Comparison of ENCODE assay signal across 22 cellular contexts in the genomic region with DNA sequence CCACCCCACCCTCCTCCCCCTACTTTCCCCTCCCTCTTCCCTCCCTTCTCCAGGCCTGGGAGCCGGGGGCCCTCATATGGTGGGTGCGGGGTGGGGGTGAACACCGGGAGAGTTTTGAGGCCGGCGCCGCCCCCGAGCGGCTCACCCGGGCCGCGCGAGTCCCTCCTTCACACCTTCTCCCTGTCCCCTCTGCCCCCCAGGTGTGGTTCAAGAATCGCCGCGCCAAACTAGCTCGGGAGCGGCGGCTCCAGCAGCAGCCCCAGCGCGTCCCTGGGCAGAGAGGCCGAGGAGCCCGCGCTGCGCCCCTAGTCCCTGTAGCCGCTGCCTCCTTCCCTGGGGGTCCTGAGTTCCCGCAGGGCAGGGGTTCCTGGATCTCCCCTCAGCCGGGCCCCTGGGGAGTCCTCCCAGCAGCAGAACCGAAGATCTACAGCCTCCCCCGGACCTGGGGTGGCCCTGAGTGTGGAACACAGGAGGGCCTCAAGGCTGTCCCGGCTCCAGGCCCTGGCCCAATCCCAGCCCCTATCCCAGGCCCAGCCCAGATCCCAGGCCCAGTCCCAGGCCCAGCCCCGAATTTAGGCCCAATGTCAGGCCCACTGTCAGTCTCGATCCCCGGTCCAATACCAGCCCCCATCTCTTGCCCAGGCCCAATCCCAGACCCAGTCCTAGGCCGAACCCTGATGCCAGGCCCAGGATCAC. TPM values are rescaled to one million over a fixed set of nuclear protein-coding genes. Genes with fewer than 3 reads are reported as not detected.
"Had no signal": no experiment of that assay in that cellular context is flagged by ENCODE, and none has a peak within 500 bp of the region (broad histone marks: within the 10 kb centered on the region; RNA-seq: fewer than 3 reads in every experiment).

No MANE protein-coding gene starts in this region.

- H3K9me3 Mint-ChIP-seq: nephron had no signal

- H3K4me3 Mint-ChIP-seq: nephron had no signal

- DNase-seq: cortex of kidney; effector memory CD4-positive, alpha-beta T cell; gastrocnemius medialis; heart right ventricle; hypothalamus; left ventricle myocardium inferior; mesendoderm; naive B cell; ovary; small intestine; stimulated activated CD4-positive, alpha-beta T cell treated with anti-CD3 and anti-CD28 coated beads, Interleukin-12 subunit alpha, Interleukin-12 subunit beta, amount 100 ng/mL, for 4 hours; stimulated activated naive CD4-positive, alpha-beta T cell treated with Interleukin-2 at 50 U/mL for 16 hours; tibial artery; uterus had no signal

- ATAC-seq: gastrocnemius medialis, heart right ventricle had no signal

- H3K27ac Mint-ChIP-seq: naive B cell, nephron had no signal

- H3K27me3 ChIP-seq: gastrocnemius medialis, ovary, right atrium auricular region, upper lobe of left lung, uterus had no signal

- H3K9me3 ChIP-seq: gastrocnemius medialis, left ventricle myocardium inferior, ovary, tibial artery, uterus had no signal

- H3K36me3 ChIP-seq: esophagus muscularis mucosa, gastrocnemius medialis, heart right ventricle, left ventricle myocardium inferior, ovary, right atrium auricular region, tibial artery, upper lobe of left lung, uterus had no signal

- H3K27ac ChIP-seq: esophagus muscularis mucosa, gastrocnemius medialis, heart right ventricle, left ventricle myocardium inferior, ovary, right atrium auricular region, tibial artery, upper lobe of left lung, uterus had no signal

- H3K4me3 ChIP-seq: esophagus muscularis mucosa, gastrocnemius medialis, heart right ventricle, left ventricle myocardium inferior, lung, ovary, right atrium auricular region, tibial artery, upper lobe of left lung, uterus had no signal

- H3K4me1 ChIP-seq: gastrocnemius medialis, heart right ventricle, left ventricle myocardium inferior, right atrium auricular region, tibial artery, upper lobe of left lung, uterus had no signal

RNA-seq across cellular contexts. Expression of a gene that starts 1.7 kb away (rescaled TPM):
- total RNA-seq: esophagus muscularis mucosa, fibroblast of villous mesenchyme, gastrocnemius medialis, heart right ventricle, left ventricle myocardium inferior, lung, ovary, posterior vena cava, right atrium auricular region, temporal lobe, upper lobe of left lung, uterus had no signal

RNA-seq across cellular contexts. Expression of a gene that starts 25.4 kb away (rescaled TPM):
- total RNA-seq: esophagus muscularis mucosa, fibroblast of villous mesenchyme, heart right ventricle, left ventricle myocardium inferior, posterior vena cava, right atrium auricular region, temporal lobe, uterus had no signal

RNA-seq across cellular contexts. Expression of a gene that starts 39.0 kb away (rescaled TPM):
- total RNA-seq: esophagus muscularis mucosa, fibroblast of villous mesenchyme, gastrocnemius medialis, heart right ventricle, left ventricle myocardium inferior, lung, ovary, posterior vena cava, right atrium auricular region, temporal lobe, upper lobe of left lung, uterus had no signal

RNA-seq across cellular contexts. Expression of a gene that starts 56.4 kb away (rescaled TPM):
- total RNA-seq: esophagus muscularis mucosa, fibroblast of villous mesenchyme, gastrocnemius medialis, heart right ventricle, left ventricle myocardium inferior, lung, ovary, posterior vena cava, right atrium auricular region, temporal lobe, upper lobe of left lung, uterus had no signal
